Comparison of ENCODE assay signal across 35 cellular contexts in the genomic region with DNA sequence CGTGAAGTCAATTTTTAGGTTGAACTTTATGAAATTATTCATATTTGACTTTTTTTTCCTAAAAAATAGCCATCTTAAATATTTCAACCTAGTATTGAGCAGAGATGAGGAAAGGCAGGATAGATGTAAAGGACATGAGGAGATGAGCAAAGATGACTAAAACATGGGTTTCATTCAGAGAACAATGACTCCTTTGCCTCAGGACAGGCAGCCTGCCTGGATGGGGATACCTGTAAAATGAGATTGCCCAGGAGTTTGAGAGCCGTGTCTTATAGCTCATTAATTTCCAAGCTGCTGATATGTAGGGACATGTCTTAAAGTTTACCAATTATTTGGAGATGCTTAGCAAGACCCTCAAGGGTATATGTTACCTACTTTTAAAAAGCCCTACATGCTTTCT.
"Had no signal": no experiment of that assay in that cellular context is flagged by ENCODE, and none has a peak within 500 bp of the region (broad histone marks: within the 10 kb centered on the region; RNA-seq: fewer than 3 reads in every experiment).

No MANE protein-coding gene starts in this region.

- H3K9me3 Mint-ChIP-seq: activated B cell treated with CpG ODN at 0.5 μM for 24 hours; activated CD4-positive, alpha-beta memory T cell treated with anti-CD3 and anti-CD28 coated beads for 36 hours; activated naive CD4-positive, alpha-beta T cell treated with anti-CD3 and anti-CD28 coated beads for 36 hours; activated naive CD4-positive, alpha-beta T cell treated with anti-CD3 and anti-CD28 coated beads, Interleukin-2, amount 50 U/mL, for 24 hours; activated naive CD8-positive, alpha-beta T cell treated with anti-CD3 and anti-CD28 coated beads for 36 hours; activated naive CD8-positive, alpha-beta T cell treated with anti-CD3 and anti-CD28 coated beads, Interleukin-2, amount 50 U/mL, for 24 hours; activated T-helper 1 cell treated with anti-CD3 and anti-CD28 coated beads, Interleukin-12 subunit alpha, Interleukin-12 subunit beta, Interleukin-2, Interleukin-4 antibody, amounts not matched to agents 30 ng/mL and 10 ng/mL and 1 ng/mL, durations not matched to agents 14 hours and 24 hours and 36 hours; activated T-helper 2 cell treated with anti-CD3 and anti-CD28 coated beads, Interferon-gamma antibody, Interleukin-2, Interleukin-4, amounts not matched to agents 10 μg/mL and 5 μg/mL and 100 μg/mL, durations not matched to agents 14 hours and 24 hours and 36 hours; central memory CD8-positive, alpha-beta T cell; dendritic cell treated with granulocyte-macrophage colony-stimulating factor and Interleukin-4, amounts not matched to agents 40 ng/mL and 50 ng/mL, for 4 days; endodermal cell; T-helper 2 cell treated with Interferon-gamma antibody and Interleukin-4, amounts not matched to agents 5 μg/mL and 100 μg/mL, for 36 hours had no signal

- ATAC-seq: activated CD4-positive, CD25-positive, alpha-beta regulatory T cell treated with anti-CD3 and anti-CD28 coated beads, Interleukin-2, amount 50 U/mL, for 24 hours; activated CD8-positive, alpha-beta memory T cell treated with anti-CD3 and anti-CD28 coated beads, Interleukin-2, amount 10 ng/mL, durations not matched to agents 7 days and 5 days; activated CD8-positive, alpha-beta T cell treated with anti-CD3 and anti-CD28 coated beads, Interleukin-2, amount 10 ng/mL, durations not matched to agents 7 days and 5 days; activated naive CD8-positive, alpha-beta T cell treated with anti-CD3 and anti-CD28 coated beads, Interleukin-2, amount 50 U/mL, for 24 hours; body of pancreas; gastrocnemius medialis; heart right ventricle; T-helper 17 cell had no signal

- H3K36me3 ChIP-seq: adrenal gland, gastrocnemius medialis, heart right ventricle, WERI-Rb-1 had no signal

- H3K9me3 ChIP-seq: adrenal gland, body of pancreas, gastrocnemius medialis, heart right ventricle had no signal

- H3K36me3 Mint-ChIP-seq: activated CD4-positive, alpha-beta memory T cell treated with anti-CD3 and anti-CD28 coated beads for 36 hours; activated CD8-positive, alpha-beta memory T cell treated with anti-CD3 and anti-CD28 coated beads, Interleukin-2, amount 10 ng/mL, durations not matched to agents 7 days and 5 days; activated naive CD4-positive, alpha-beta T cell treated with anti-CD3 and anti-CD28 coated beads, Interleukin-2, amount 50 U/mL, for 24 hours; activated naive CD8-positive, alpha-beta T cell treated with anti-CD3 and anti-CD28 coated beads for 36 hours had no signal

- H3K4me3 ChIP-seq: adrenal gland, body of pancreas, coronary artery, dorsolateral prefrontal cortex, gastrocnemius medialis, heart right ventricle, hepatocyte had no signal

- H3K79me2 ChIP-seq: hepatocyte had no signal

- DNase-seq: activated B cell treated with CpG ODN at 0.5 μM for 24 hours; activated CD4-positive, alpha-beta memory T cell treated with anti-CD3 and anti-CD28 coated beads for 36 hours; activated CD4-positive, alpha-beta T cell treated with anti-CD3 and anti-CD28 coated beads for 48 hours; activated CD8-positive, alpha-beta memory T cell treated with anti-CD3 and anti-CD28 coated beads, Interleukin-2, amount 10 ng/mL, durations not matched to agents 7 days and 5 days; activated CD8-positive, alpha-beta memory T cell treated with anti-CD3 and anti-CD28 coated beads, Interleukin-2, amount 50 U/mL, for 4 hours; activated CD8-positive, alpha-beta T cell treated with anti-CD3 and anti-CD28 coated beads, Interleukin-2, amount 10 ng/mL, durations not matched to agents 7 days and 5 days; activated effector memory CD4-positive, alpha-beta T cell treated with anti-CD3 and anti-CD28 coated beads, Interleukin-2, amount 50 U/mL, for 16 hours; activated naive CD4-positive, alpha-beta T cell treated with anti-CD3 and anti-CD28 coated beads for 36 hours; activated naive CD8-positive, alpha-beta T cell treated with anti-CD3 and anti-CD28 coated beads for 36 hours; activated naive CD8-positive, alpha-beta T cell treated with anti-CD3 and anti-CD28 coated beads, Interleukin-2, amount 50 U/mL, for 24 hours; activated T-cell treated with anti-CD3 and anti-CD28 coated beads, Interleukin-2, amount 50 U/mL, for 1 hour; activated T-cell treated with anti-CD3 and anti-CD28 coated beads, Interleukin-2, amount 50 U/mL, for 48 hours; adrenal gland; amygdala; aorta; body of pancreas; dorsolateral prefrontal cortex; effector memory CD4-positive, alpha-beta T cell; endodermal cell; foreskin fibroblast; gastrocnemius medialis; heart right ventricle; T-helper 1 cell; T-helper 17 cell; T1000; WERI-Rb-1 had no signal

- H3K4me1 Mint-ChIP-seq: activated B cell treated with CpG ODN at 0.5 μM for 24 hours; activated CD8-positive, alpha-beta memory T cell treated with anti-CD3 and anti-CD28 coated beads, Interleukin-2, amount 10 ng/mL, durations not matched to agents 7 days and 5 days; activated naive CD4-positive, alpha-beta T cell treated with anti-CD3 and anti-CD28 coated beads, Interleukin-2, amount 50 U/mL, for 24 hours; activated naive CD8-positive, alpha-beta T cell treated with anti-CD3 and anti-CD28 coated beads for 36 hours; activated naive CD8-positive, alpha-beta T cell treated with anti-CD3 and anti-CD28 coated beads, Interleukin-2, amount 50 U/mL, for 24 hours; central memory CD8-positive, alpha-beta T cell; endodermal cell; T-helper 17 cell had no signal

- H2AFZ ChIP-seq: hepatocyte had no signal

- H3K27ac ChIP-seq: adrenal gland, body of pancreas, coronary artery, dorsolateral prefrontal cortex, gastrocnemius medialis, heart right ventricle, hepatocyte, WERI-Rb-1 had no signal

- H3K4me2 ChIP-seq: hepatocyte had no signal

- H3K4me3 Mint-ChIP-seq: activated B cell treated with CpG ODN at 0.5 μM for 24 hours; activated CD4-positive, alpha-beta memory T cell treated with anti-CD3 and anti-CD28 coated beads for 36 hours; activated CD8-positive, alpha-beta memory T cell treated with anti-CD3 and anti-CD28 coated beads, Interleukin-2, amount 10 ng/mL, durations not matched to agents 7 days and 5 days; activated CD8-positive, alpha-beta T cell treated with anti-CD3 and anti-CD28 coated beads, Interleukin-2, amount 10 ng/mL, durations not matched to agents 7 days and 5 days; activated naive CD4-positive, alpha-beta T cell treated with anti-CD3 and anti-CD28 coated beads for 36 hours; activated naive CD4-positive, alpha-beta T cell treated with anti-CD3 and anti-CD28 coated beads, Interleukin-2, amount 50 U/mL, for 24 hours; activated naive CD8-positive, alpha-beta T cell treated with anti-CD3 and anti-CD28 coated beads for 36 hours; activated naive CD8-positive, alpha-beta T cell treated with anti-CD3 and anti-CD28 coated beads, Interleukin-2, amount 50 U/mL, for 24 hours; activated T-helper 1 cell treated with anti-CD3 and anti-CD28 coated beads, Interleukin-12 subunit alpha, Interleukin-12 subunit beta, Interleukin-2, Interleukin-4 antibody, amounts not matched to agents 30 ng/mL and 10 ng/mL and 1 ng/mL, durations not matched to agents 14 hours and 24 hours and 36 hours; central memory CD8-positive, alpha-beta T cell; dendritic cell treated with granulocyte-macrophage colony-stimulating factor and Interleukin-4, amounts not matched to agents 40 ng/mL and 50 ng/mL, for 4 days; endodermal cell; T-helper 17 cell; T-helper 2 cell treated with Interferon-gamma antibody and Interleukin-4, amounts not matched to agents 5 μg/mL and 100 μg/mL, for 36 hours had no signal

- H3K27ac Mint-ChIP-seq: activated B cell treated with CpG ODN at 0.5 μM for 24 hours; activated CD4-positive, alpha-beta memory T cell treated with anti-CD3 and anti-CD28 coated beads for 36 hours; activated CD8-positive, alpha-beta memory T cell treated with anti-CD3 and anti-CD28 coated beads, Interleukin-2, amount 10 ng/mL, durations not matched to agents 7 days and 5 days; activated CD8-positive, alpha-beta T cell treated with anti-CD3 and anti-CD28 coated beads, Interleukin-2, amount 10 ng/mL, durations not matched to agents 7 days and 5 days; activated naive CD4-positive, alpha-beta T cell treated with anti-CD3 and anti-CD28 coated beads for 36 hours; activated naive CD4-positive, alpha-beta T cell treated with anti-CD3 and anti-CD28 coated beads, Interleukin-2, amount 50 U/mL, for 24 hours; activated naive CD8-positive, alpha-beta T cell treated with anti-CD3 and anti-CD28 coated beads for 36 hours; activated naive CD8-positive, alpha-beta T cell treated with anti-CD3 and anti-CD28 coated beads, Interleukin-2, amount 50 U/mL, for 24 hours; activated T-helper 1 cell treated with anti-CD3 and anti-CD28 coated beads, Interleukin-12 subunit alpha, Interleukin-12 subunit beta, Interleukin-2, Interleukin-4 antibody, amounts not matched to agents 30 ng/mL and 10 ng/mL and 1 ng/mL, durations not matched to agents 14 hours and 24 hours and 36 hours; activated T-helper 2 cell treated with anti-CD3 and anti-CD28 coated beads, Interferon-gamma antibody, Interleukin-2, Interleukin-4, amounts not matched to agents 10 μg/mL and 5 μg/mL and 100 μg/mL, durations not matched to agents 14 hours and 24 hours and 36 hours; dendritic cell treated with granulocyte-macrophage colony-stimulating factor and Interleukin-4, amounts not matched to agents 40 ng/mL and 50 ng/mL, for 4 days; endodermal cell; T-helper 17 cell; T-helper 2 cell treated with Interferon-gamma antibody and Interleukin-4, amounts not matched to agents 5 μg/mL and 100 μg/mL, for 36 hours had no signal

- H3K4me1 ChIP-seq: adrenal gland, body of pancreas, gastrocnemius medialis, heart right ventricle had no signal

- H3K27me3 ChIP-seq: adrenal gland, body of pancreas, gastrocnemius medialis, heart right ventricle, hepatocyte had no signal

- H3K27me3 Mint-ChIP-seq: activated B cell treated with CpG ODN at 0.5 μM for 24 hours; activated CD4-positive, alpha-beta memory T cell treated with anti-CD3 and anti-CD28 coated beads for 36 hours; activated CD8-positive, alpha-beta memory T cell treated with anti-CD3 and anti-CD28 coated beads, Interleukin-2, amount 10 ng/mL, durations not matched to agents 7 days and 5 days; activated naive CD4-positive, alpha-beta T cell treated with anti-CD3 and anti-CD28 coated beads, Interleukin-2, amount 50 U/mL, for 24 hours; central memory CD8-positive, alpha-beta T cell; dendritic cell treated with granulocyte-macrophage colony-stimulating factor and Interleukin-4, amounts not matched to agents 40 ng/mL and 50 ng/mL, for 4 days; T-helper 17 cell had no signal
